ENCODE assay signal across 1 cellular context in genomic region chr1:225746361-225747179, GRCh38.
TF ChIP-seq lines count a peak whose summit lies in the region.

No MANE protein-coding gene starts in this region.

TF ChIP-seq in GM23338, 12 proteins besides CTCF, POLR2A, EP300 and RAD21 (continued from another document):
- TF ChIP-seq ZNF462 (CRISPR knock-in tag; IDR thresholded peaks at IDR 0.05), result 0 out of 2 replicates have a peak, but pooled peaks have one; percentile 6
